ENCODE assay signal across 8 cellular contexts in the genomic region with DNA sequence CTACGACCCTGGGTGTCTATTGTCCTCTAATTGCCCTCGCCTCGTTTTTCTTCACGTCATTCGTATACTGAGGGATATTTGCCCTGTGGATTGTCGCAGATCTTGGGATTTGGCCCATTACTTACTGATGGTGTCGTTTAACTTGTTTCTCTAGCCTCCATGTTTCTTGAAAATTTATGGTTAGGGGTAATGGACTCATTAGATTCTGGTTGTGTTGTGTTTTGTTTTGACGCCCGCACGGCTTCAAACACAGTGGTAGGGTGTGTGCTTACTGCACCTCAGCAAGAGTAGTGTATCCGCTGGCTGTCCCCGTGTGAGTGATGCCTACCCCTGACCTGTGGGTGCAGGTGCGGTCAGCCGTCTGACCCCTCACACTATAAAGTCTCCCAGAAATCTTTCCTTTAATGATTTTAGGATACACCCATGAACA. TPM values are rescaled to one million over a fixed set of nuclear protein-coding genes. Genes with fewer than 3 reads are reported as not detected.
A peak's percentile ranks its signal among the peaks of the same experiment; 100 is the strongest.
DNase-seq lines count a peak whose midpoint lies in the region; ATAC-seq and TF ChIP-seq lines count a peak whose summit lies in the region.

No MANE protein-coding gene starts in this region.

- POLR2A ChIA-PET in activated CD8-positive, alpha-beta T cell treated with anti-CD3 and anti-CD28 coated beads, Interleukin-2, amount 10 ng/mL, durations not matched to agents 7 days and 5 days (lab: Charles Lee): no interaction called here

- H4K8ac ChIP-seq in trophoblast cell (ENCODE audit: low read depth, low read length): no peak overlapping the region

- H3K4me3 Mint-ChIP-seq in activated CD8-positive, alpha-beta T cell treated with anti-CD3 and anti-CD28 coated beads, Interleukin-2, amount 10 ng/mL, durations not matched to agents 7 days and 5 days: peak overlapping the region; percentile 82

- no peak overlapping the region for H2BK12ac ChIP-seq in trophoblast cell (ENCODE audit: low read length)

- H3K4me1 ChIP-seq in BE2C (peaks cover 5% of the 10 kb centered on the region; the same call in 1 of the 2 replicates), HUES64 (ENCODE audit: insufficient read depth, low read length) (0 out of 2 replicates have a peak, but pooled peaks cover 3% of the 10 kb centered on the region), trophoblast cell (ENCODE audit: control insufficient read depth in 1 of 2, insufficient read depth in 2 of 2, low read length in 2 of 2) (no peaks in the 10 kb centered on the region)

- H3K18ac ChIP-seq in trophoblast cell (ENCODE audit: low read length): no peak overlapping the region

- no peaks in the 10 kb centered on the region for H3K9me3 ChIP-seq in BE2C
- no peaks in the 10 kb centered on the region for H3K9me3 ChIP-seq in HUES64 (ENCODE audit: insufficient read depth, low read depth, low read length)
- H3K9me3 ChIP-seq in trophoblast cell (ENCODE audit: insufficient read depth, low read depth, low read length): peaks cover 3% of the 10 kb centered on the region

- H3K9me3 Mint-ChIP-seq in activated CD8-positive, alpha-beta T cell treated with anti-CD3 and anti-CD28 coated beads, Interleukin-2, amount 10 ng/mL, durations not matched to agents 7 days and 5 days (ENCODE audit: insufficient read depth): no peaks in the 10 kb centered on the region

- no peak overlapping the region for H3K27ac ChIP-seq in HUES64 (ENCODE audit: low read depth, low read length)
- no peak overlapping the region for H3K27ac ChIP-seq in trophoblast cell (ENCODE audit: low read depth, low read length)

- no peak overlapping the region for H2BK5ac ChIP-seq in trophoblast cell (ENCODE audit: low read depth, low read length, poor library complexity)

- no peak overlapping the region for H4K91ac ChIP-seq in trophoblast cell (ENCODE audit: low read depth, low read length)

- no peak overlapping the region for H3K23ac ChIP-seq in trophoblast cell (ENCODE audit: low read length)

- TF ChIP-seq CTCF in BE2C (IDR thresholded peaks at IDR 0.05; ENCODE audit: low read depth, low read length) (no peak), fibroblast of villous mesenchyme (IDR thresholded peaks at IDR 0.05; ENCODE audit: insufficient read depth, low read depth, low read length) (no peak)

- no peaks in the 10 kb centered on the region for H3K27me3 ChIP-seq in BE2C
- peaks cover 25% of the 10 kb centered on the region; the same call in 1 of the 2 replicates for H3K27me3 ChIP-seq in HUES64 (ENCODE audit: insufficient read depth, low read length)
- H3K27me3 ChIP-seq in trophoblast cell (ENCODE audit: insufficient read depth, low read length): no peaks in the 10 kb centered on the region

- CTCF ChIA-PET in activated CD8-positive, alpha-beta T cell treated with anti-CD3 and anti-CD28 coated beads, Interleukin-2, amount 10 ng/mL, durations not matched to agents 7 days and 5 days (lab: Charles Lee): interaction anchor here (0.8 to 1.9 kb wide), 2 partner anchors 50 to 130 kb away, joined by 5 to 6 read pairs; no protein-coding TSS in a partner anchor

- H2AK5ac ChIP-seq in trophoblast cell (ENCODE audit: low read length): no peak overlapping the region

- H3K4me3 ChIP-seq in BE2C (ENCODE audit: low read depth, low read length): peak overlapping the region; percentile 67
- peak overlapping the region; percentile 94 for H3K4me3 ChIP-seq in HUES64 (ENCODE audit: low read length)
- H3K4me3 ChIP-seq in fibroblast of villous mesenchyme (ENCODE audit: low read depth, low read length): peak overlapping the region; percentile 77
- H3K4me3 ChIP-seq in trophoblast cell (ENCODE audit: low read depth, low read length): peak overlapping the region; percentile 63

- H4K12ac ChIP-seq in trophoblast cell (ENCODE audit: low read depth, low read length): no peak overlapping the region

- peak overlapping the region; percentile 99 for H3K27ac Mint-ChIP-seq in activated CD8-positive, alpha-beta T cell treated with anti-CD3 and anti-CD28 coated beads, Interleukin-2, amount 10 ng/mL, durations not matched to agents 7 days and 5 days

- H3K79me1 ChIP-seq in trophoblast cell (ENCODE audit: low read length): peaks cover 4% of the 10 kb centered on the region

- peaks cover 5% of the 10 kb centered on the region for H3K36me3 Mint-ChIP-seq in activated CD8-positive, alpha-beta T cell treated with anti-CD3 and anti-CD28 coated beads, Interleukin-2, amount 10 ng/mL, durations not matched to agents 7 days and 5 days (ENCODE audit: low read depth)

- no peak overlapping the region for H3K14ac ChIP-seq in trophoblast cell (ENCODE audit: low read length)

- H3K4ac ChIP-seq in trophoblast cell (ENCODE audit: low read depth, low read length): no peak overlapping the region

- peak overlapping the region; percentile 64 for H2AFZ ChIP-seq in trophoblast cell (ENCODE audit: insufficient read depth, low read length, poor library complexity)

- peak; percentile 12 for ATAC-seq in activated CD8-positive, alpha-beta T cell treated with anti-CD3 and anti-CD28 coated beads, Interleukin-2, amount 10 ng/mL, durations not matched to agents 7 days and 5 days
- ATAC-seq in GM18520 (IDR thresholded peaks at IDR 0.05; ENCODE audit: unreplicated experiment): no peak
- ATAC-seq in GM21717 (IDR thresholded peaks at IDR 0.05; ENCODE audit: unreplicated experiment): no peak
- no peak for ATAC-seq in GM19324 (IDR thresholded peaks at IDR 0.05; ENCODE audit: low FRiP score, unreplicated experiment)

- H3K9ac ChIP-seq in HUES64 (ENCODE audit: low read depth, low read length) (peak overlapping the region; percentile 88), trophoblast cell (ENCODE audit: low read length) (no peak overlapping the region)

- H3K4me1 Mint-ChIP-seq in activated CD8-positive, alpha-beta T cell treated with anti-CD3 and anti-CD28 coated beads, Interleukin-2, amount 10 ng/mL, durations not matched to agents 7 days and 5 days (ENCODE audit: low read depth): peaks cover 51% of the 10 kb centered on the region

- H3K4me2 ChIP-seq in trophoblast cell (ENCODE audit: low read length): peak overlapping the region; percentile 67

- H3K36me3 ChIP-seq in BE2C (no peaks in the 10 kb centered on the region), HUES64 (ENCODE audit: insufficient read depth, low read length) (no peaks in the 10 kb centered on the region), trophoblast cell (ENCODE audit: control insufficient read depth in 1 of 2, insufficient read depth in 2 of 2, low read length in 2 of 2) (no peaks in the 10 kb centered on the region)

- H3K79me2 ChIP-seq in trophoblast cell (ENCODE audit: control insufficient read depth, insufficient read depth, low read length, poor library complexity): no peaks in the 10 kb centered on the region

- no peak overlapping the region for H2BK120ac ChIP-seq in trophoblast cell (ENCODE audit: insufficient read depth, low read length, poor library complexity)

- WGBS in HUES64: 6% methylated on average over 14 of the region's 14 CpGs
- WGBS in trophoblast cell (ENCODE audit: extremely low coverage, insufficient coverage, insufficient read length): no CpG with 5 or more reads among the region's 14 CpGs

- DNase-seq in BE2C: no peak
- peak; percentile 45 for DNase-seq in activated CD8-positive, alpha-beta T cell treated with anti-CD3 and anti-CD28 coated beads, Interleukin-2, amount 10 ng/mL, durations not matched to agents 7 days and 5 days
- peak; percentile 8 for DNase-seq in fibroblast of villous mesenchyme (ENCODE audit: low read depth)
- DNase-seq in trophoblast cell: no peak

- H3K27me3 Mint-ChIP-seq in activated CD8-positive, alpha-beta T cell treated with anti-CD3 and anti-CD28 coated beads, Interleukin-2, amount 10 ng/mL, durations not matched to agents 7 days and 5 days (ENCODE audit: low read depth): peaks cover 2% of the 10 kb centered on the region

RNA-seq across cellular contexts. Expression of a gene that starts 0.9 kb away (rescaled TPM):
- not detected for polyA plus RNA-seq in BE2C (2012; ENCODE audit: insufficient read depth, insufficient read length, low read depth)
- under 0.01 TPM for polyA plus RNA-seq in HUES64 (2013, experiment 1 of 2)
- under 0.01 TPM for polyA plus RNA-seq in HUES64 (2013, experiment 2 of 2)
- total RNA-seq in activated CD8-positive, alpha-beta T cell treated with anti-CD3 and anti-CD28 coated beads, Interleukin-2, amount 10 ng/mL, durations not matched to agents 7 days and 5 days: not detected
- not detected in 2 replicates for total RNA-seq in fibroblast of villous mesenchyme
- polyA plus RNA-seq in trophoblast cell (2013): not detected in 2 replicates

RNA-seq across cellular contexts. Expression of a gene that starts 2.1 kb away (rescaled TPM):
- polyA plus RNA-seq in BE2C (2012; ENCODE audit: insufficient read depth, insufficient read length, low read depth): not detected
- polyA plus RNA-seq in HUES64 (2013, experiment 1 of 2): under 0.01 TPM
- polyA plus RNA-seq in HUES64 (2013, experiment 2 of 2): under 0.01 TPM
- total RNA-seq in activated CD8-positive, alpha-beta T cell treated with anti-CD3 and anti-CD28 coated beads, Interleukin-2, amount 10 ng/mL, durations not matched to agents 7 days and 5 days: not detected
- not detected in 2 replicates for total RNA-seq in fibroblast of villous mesenchyme
- polyA plus RNA-seq in trophoblast cell (2013): not detected in 2 replicates

Comparison
In these comparisons a context has a peak if more than half of its experiments do, and no peak if none do; other contexts are left out.
1. DNase-seq: peak in activated CD8-positive, alpha-beta T cell treated with anti-CD3 and anti-CD28 coated beads, Interleukin-2, amount 10 ng/mL, durations not matched to agents 7 days and 5 days (single experiment) and fibroblast of villous mesenchyme (single experiment); none in BE2C (single experiment) and trophoblast cell (0 of 2).
2. Peak in every context shown above with its lines, with median percentiles within 50 percentile points of each other: H3K4me3 ChIP-seq.